1 cellular context compared by ENCODE assay signal in genomic region chr19:51593969-51594773, GRCh38.
TF ChIP-seq lines count a peak whose summit lies in the region.

No MANE protein-coding gene starts in this region.

TF ChIP-seq in HEK293, 187 proteins besides CTCF, POLR2A, EP300 and RAD21 (continued from another document and continues in another):
- TF ChIP-seq, protein P1, sequence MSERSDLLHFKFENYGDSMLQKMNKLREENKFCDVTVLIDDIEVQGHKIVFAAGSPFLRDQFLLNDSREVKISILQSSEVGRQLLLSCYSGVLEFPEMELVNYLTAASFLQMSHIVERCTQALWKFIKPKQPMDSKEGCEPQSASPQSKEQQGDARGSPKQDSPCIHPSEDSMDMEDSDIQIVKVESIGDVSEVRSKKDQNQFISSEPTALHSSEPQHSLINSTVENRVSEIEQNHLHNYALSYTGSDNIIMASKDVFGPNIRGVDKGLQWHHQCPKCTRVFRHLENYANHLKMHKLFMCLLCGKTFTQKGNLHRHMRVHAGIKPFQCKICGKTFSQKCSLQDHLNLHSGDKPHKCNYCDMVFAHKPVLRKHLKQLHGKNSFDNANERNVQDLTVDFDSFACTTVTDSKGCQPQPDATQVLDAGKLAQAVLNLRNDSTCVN (tag by site-specific recombination; optimal IDR thresholded peaks at IDR 0.05) = peak; percentile 65
- TF ChIP-seq, protein P2, sequence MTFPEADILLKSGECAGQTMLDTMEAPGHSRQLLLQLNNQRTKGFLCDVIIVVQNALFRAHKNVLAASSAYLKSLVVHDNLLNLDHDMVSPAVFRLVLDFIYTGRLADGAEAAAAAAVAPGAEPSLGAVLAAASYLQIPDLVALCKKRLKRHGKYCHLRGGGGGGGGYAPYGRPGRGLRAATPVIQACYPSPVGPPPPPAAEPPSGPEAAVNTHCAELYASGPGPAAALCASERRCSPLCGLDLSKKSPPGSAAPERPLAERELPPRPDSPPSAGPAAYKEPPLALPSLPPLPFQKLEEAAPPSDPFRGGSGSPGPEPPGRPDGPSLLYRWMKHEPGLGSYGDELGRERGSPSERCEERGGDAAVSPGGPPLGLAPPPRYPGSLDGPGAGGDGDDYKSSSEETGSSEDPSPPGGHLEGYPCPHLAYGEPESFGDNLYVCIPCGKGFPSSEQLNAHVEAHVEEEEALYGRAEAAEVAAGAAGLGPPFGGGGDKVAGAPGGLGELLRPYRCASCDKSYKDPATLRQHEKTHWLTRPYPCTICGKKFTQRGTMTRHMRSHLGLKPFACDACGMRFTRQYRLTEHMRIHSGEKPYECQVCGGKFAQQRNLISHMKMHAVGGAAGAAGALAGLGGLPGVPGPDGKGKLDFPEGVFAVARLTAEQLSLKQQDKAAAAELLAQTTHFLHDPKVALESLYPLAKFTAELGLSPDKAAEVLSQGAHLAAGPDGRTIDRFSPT (tag by site-specific recombination; IDR thresholded peaks at IDR 0.05) = peak; percentile 40
- TF ChIP-seq ZNF785 (tag by site-specific recombination; IDR thresholded peaks at IDR 0.05) = no peak
- TF ChIP-seq, protein P3, sequence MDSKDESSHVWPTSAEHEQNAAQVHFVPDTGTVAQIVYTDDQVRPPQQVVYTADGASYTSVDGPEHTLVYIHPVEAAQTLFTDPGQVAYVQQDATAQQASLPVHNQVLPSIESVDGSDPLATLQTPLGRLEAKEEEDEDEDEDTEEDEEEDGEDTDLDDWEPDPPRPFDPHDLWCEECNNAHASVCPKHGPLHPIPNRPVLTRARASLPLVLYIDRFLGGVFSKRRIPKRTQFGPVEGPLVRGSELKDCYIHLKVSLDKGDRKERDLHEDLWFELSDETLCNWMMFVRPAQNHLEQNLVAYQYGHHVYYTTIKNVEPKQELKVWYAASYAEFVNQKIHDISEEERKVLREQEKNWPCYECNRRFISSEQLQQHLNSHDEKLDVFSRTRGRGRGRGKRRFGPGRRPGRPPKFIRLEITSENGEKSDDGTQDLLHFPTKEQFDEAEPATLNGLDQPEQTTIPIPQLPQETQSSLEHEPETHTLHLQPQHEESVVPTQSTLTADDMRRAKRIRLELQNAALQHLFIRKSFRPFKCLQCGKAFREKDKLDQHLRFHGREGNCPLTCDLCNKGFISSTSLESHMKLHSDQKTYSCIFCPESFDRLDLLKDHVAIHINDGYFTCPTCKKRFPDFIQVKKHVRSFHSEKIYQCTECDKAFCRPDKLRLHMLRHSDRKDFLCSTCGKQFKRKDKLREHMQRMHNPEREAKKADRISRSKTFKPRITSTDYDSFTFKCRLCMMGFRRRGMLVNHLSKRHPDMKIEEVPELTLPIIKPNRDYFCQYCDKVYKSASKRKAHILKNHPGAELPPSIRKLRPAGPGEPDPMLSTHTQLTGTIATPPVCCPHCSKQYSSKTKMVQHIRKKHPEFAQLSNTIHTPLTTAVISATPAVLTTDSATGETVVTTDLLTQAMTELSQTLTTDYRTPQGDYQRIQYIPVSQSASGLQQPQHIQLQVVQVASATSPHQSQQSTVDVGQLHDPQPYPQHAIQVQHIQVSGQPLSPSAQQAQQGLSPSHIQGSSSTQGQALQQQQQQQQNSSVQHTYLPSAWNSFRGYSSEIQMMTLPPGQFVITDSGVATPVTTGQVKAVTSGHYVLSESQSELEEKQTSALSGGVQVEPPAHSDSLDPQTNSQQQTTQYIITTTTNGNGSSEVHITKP (tag by site-specific recombination; IDR thresholded peaks at IDR 0.05) = peak; percentile 79
- peak; percentile 95 for TF ChIP-seq ZNF335 (tag by site-specific recombination; conservative IDR thresholded peaks at IDR 0.05)
- TF ChIP-seq ZFHX2 (tag by site-specific recombination; conservative IDR thresholded peaks at IDR 0.05) = peak; percentile 79
- TF ChIP-seq SP3 (tag by site-specific recombination; IDR thresholded peaks at IDR 0.05) = peak; percentile 80
- TF ChIP-seq ZNF449 (tag by site-specific recombination; IDR thresholded peaks at IDR 0.05) = 0 out of 2 replicates have a peak, but pooled peaks have one; percentile 28
- 0 out of 2 replicates have a peak, but pooled peaks have one; percentile 8 for TF ChIP-seq ZNF112 (tag by site-specific recombination; IDR thresholded peaks at IDR 0.05)
- peak; percentile 77; the same call in 1 of the 2 replicates for TF ChIP-seq KLF8 (tag by site-specific recombination; IDR thresholded peaks at IDR 0.05)
- TF ChIP-seq EGR2 (tag by site-specific recombination; IDR thresholded peaks at IDR 0.05; ENCODE audit: low read depth) = peak; percentile 35
- TF ChIP-seq ZBTB17 (tag by site-specific recombination; IDR thresholded peaks at IDR 0.05) = peak; percentile 77
- TF ChIP-seq PRDM1 (tag by site-specific recombination; IDR thresholded peaks at IDR 0.05) = 0 out of 2 replicates have a peak, but pooled peaks have one; percentile 10
- no peak for TF ChIP-seq ZNF664 (tag by site-specific recombination; IDR thresholded peaks at IDR 0.05)
- no peak for TF ChIP-seq ZNF549 (tag by site-specific recombination; IDR thresholded peaks at IDR 0.05)
- TF ChIP-seq ZNF843 (tag by site-specific recombination; IDR thresholded peaks at IDR 0.05) = no peak
- TF ChIP-seq ZNF521 (tag by site-specific recombination; IDR thresholded peaks at IDR 0.05) = no peak
- peak; percentile 61; the same call in 1 of the 2 replicates for TF ChIP-seq ZXDB (tag by site-specific recombination; IDR thresholded peaks at IDR 0.05)
- TF ChIP-seq ZNF707 (tag by site-specific recombination; IDR thresholded peaks at IDR 0.05) = no peak
- TF ChIP-seq ZNF292 (tag by site-specific recombination; IDR thresholded peaks at IDR 0.05; ENCODE audit: borderline replicate concordance, low read depth) = no peak
- TF ChIP-seq SCRT1 (tag by site-specific recombination; IDR thresholded peaks at IDR 0.05; ENCODE audit: borderline replicate concordance) = peak; percentile 84
- TF ChIP-seq, protein P4, sequence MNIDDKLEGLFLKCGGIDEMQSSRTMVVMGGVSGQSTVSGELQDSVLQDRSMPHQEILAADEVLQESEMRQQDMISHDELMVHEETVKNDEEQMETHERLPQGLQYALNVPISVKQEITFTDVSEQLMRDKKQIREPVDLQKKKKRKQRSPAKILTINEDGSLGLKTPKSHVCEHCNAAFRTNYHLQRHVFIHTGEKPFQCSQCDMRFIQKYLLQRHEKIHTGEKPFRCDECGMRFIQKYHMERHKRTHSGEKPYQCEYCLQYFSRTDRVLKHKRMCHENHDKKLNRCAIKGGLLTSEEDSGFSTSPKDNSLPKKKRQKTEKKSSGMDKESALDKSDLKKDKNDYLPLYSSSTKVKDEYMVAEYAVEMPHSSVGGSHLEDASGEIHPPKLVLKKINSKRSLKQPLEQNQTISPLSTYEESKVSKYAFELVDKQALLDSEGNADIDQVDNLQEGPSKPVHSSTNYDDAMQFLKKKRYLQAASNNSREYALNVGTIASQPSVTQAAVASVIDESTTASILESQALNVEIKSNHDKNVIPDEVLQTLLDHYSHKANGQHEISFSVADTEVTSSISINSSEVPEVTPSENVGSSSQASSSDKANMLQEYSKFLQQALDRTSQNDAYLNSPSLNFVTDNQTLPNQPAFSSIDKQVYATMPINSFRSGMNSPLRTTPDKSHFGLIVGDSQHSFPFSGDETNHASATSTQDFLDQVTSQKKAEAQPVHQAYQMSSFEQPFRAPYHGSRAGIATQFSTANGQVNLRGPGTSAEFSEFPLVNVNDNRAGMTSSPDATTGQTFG (tag by site-specific recombination; IDR thresholded peaks at IDR 0.05; ENCODE audit: borderline replicate concordance) = no peak
- no peak for TF ChIP-seq ATF2 (tag by site-specific recombination; IDR thresholded peaks at IDR 0.05; ENCODE audit: low read depth)
- TF ChIP-seq ZEB2 (tag by site-specific recombination; IDR thresholded peaks at IDR 0.05) = no peak
- peak; percentile 65 for TF ChIP-seq KLF1 (tag by site-specific recombination; IDR thresholded peaks at IDR 0.05)
- TF ChIP-seq, protein P5, sequence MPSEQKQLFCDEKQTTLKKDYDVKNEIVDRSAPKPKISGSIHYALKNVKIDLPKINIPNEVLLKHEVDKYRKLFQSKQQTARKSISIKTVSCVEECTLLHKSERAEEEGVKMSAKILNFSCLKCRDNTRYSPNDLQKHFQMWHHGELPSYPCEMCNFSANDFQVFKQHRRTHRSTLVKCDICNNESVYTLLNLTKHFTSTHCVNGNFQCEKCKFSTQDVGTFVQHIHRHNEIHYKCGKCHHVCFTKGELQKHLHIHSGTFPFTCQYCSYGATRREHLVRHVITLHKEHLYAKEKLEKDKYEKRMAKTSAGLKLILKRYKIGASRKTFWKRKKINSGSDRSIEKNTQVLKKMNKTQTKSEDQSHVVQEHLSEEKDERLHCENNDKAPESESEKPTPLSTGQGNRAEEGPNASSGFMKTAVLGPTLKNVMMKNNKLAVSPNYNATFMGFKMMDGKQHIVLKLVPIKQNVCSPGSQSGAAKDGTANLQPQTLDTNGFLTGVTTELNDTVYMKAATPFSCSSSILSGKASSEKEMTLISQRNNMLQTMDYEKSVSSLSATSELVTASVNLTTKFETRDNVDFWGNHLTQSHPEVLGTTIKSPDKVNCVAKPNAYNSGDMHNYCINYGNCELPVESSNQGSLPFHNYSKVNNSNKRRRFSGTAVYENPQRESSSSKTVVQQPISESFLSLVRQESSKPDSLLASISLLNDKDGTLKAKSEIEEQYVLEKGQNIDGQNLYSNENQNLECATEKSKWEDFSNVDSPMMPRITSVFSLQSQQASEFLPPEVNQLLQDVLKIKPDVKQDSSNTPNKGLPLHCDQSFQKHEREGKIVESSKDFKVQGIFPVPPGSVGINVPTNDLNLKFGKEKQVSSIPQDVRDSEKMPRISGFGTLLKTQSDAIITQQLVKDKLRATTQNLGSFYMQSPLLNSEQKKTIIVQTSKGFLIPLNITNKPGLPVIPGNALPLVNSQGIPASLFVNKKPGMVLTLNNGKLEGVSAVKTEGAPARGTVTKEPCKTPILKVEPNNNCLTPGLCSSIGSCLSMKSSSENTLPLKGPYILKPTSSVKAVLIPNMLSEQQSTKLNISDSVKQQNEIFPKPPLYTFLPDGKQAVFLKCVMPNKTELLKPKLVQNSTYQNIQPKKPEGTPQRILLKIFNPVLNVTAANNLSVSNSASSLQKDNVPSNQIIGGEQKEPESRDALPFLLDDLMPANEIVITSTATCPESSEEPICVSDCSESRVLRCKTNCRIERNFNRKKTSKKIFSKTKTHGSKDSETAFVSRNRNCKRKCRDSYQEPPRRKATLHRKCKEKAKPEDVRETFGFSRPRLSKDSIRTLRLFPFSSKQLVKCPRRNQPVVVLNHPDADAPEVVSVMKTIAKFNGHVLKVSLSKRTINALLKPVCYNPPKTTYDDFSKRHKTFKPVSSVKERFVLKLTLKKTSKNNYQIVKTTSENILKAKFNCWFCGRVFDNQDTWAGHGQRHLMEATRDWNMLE (tag by site-specific recombination; conservative IDR thresholded peaks at IDR 0.05; ENCODE audit: low read depth) = peak; percentile 58; the same call in 1 of the 2 replicates
- TF ChIP-seq ZNF362 (tag by site-specific recombination; IDR thresholded peaks at IDR 0.05) = peak; percentile 96
- TF ChIP-seq, protein P6, sequence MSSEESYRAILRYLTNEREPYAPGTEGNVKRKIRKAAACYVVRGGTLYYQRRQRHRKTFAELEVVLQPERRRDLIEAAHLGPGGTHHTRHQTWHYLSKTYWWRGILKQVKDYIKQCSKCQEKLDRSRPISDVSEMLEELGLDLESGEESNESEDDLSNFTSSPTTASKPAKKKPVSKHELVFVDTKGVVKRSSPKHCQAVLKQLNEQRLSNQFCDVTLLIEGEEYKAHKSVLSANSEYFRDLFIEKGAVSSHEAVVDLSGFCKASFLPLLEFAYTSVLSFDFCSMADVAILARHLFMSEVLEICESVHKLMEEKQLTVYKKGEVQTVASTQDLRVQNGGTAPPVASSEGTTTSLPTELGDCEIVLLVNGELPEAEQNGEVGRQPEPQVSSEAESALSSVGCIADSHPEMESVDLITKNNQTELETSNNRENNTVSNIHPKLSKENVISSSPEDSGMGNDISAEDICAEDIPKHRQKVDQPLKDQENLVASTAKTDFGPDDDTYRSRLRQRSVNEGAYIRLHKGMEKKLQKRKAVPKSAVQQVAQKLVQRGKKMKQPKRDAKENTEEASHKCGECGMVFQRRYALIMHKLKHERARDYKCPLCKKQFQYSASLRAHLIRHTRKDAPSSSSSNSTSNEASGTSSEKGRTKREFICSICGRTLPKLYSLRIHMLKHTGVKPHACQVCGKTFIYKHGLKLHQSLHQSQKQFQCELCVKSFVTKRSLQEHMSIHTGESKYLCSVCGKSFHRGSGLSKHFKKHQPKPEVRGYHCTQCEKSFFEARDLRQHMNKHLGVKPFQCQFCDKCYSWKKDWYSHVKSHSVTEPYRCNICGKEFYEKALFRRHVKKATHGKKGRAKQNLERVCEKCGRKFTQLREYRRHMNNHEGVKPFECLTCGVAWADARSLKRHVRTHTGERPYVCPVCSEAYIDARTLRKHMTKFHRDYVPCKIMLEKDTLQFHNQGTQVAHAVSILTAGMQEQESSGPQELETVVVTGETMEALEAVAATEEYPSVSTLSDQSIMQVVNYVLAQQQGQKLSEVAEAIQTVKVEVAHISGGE (tag by site-specific recombination; conservative IDR thresholded peaks at IDR 0.05; ENCODE audit: low read depth) = peak; percentile 64
- TF ChIP-seq ZNF433 (tag by site-specific recombination; IDR thresholded peaks at IDR 0.05; ENCODE audit: low read depth) = no peak
